Comparison of ENCODE assay signal across 8 cellular contexts in genomic region chr4:183659919-183660318, GRCh38. TPM values are rescaled to one million over a fixed set of nuclear protein-coding genes. Genes with fewer than 3 reads are reported as not detected.
DNase-seq lines count a peak whose midpoint lies in the region; ATAC-seq and TF ChIP-seq lines count a peak whose summit lies in the region.

No MANE protein-coding gene starts in this region.

- no peaks in the 10 kb centered on the region for H3K36me3 ChIP-seq in Loucy (ENCODE audit: insufficient read depth, low read length)

- H3K9me3 Mint-ChIP-seq in CD4-positive, alpha-beta T cell, result no peaks in the 10 kb centered on the region
- no peaks in the 10 kb centered on the region for H3K9me3 Mint-ChIP-seq in natural killer cell

- H3K27ac Mint-ChIP-seq in CD4-positive, alpha-beta T cell, result peak overlapping the region; percentile 93
- peak overlapping the region; percentile 88 to 89 for H3K27ac Mint-ChIP-seq in natural killer cell

- H3F3A ChIP-seq in Loucy (ENCODE audit: low read depth), result no peaks in the 10 kb centered on the region

- POLR2A ChIA-PET in CD4-positive, alpha-beta T cell (lab: Charles Lee), result interaction anchor here (0.6 to 2.1 kb wide), 7 partner anchors 10 to 216 kb away, joined by 3 to 14 read pairs (median 3); partner anchors contain the start of genes CDKN2AIP and ING2

- peaks cover 41% of the 10 kb centered on the region for H3K4me1 ChIP-seq in Loucy (ENCODE audit: insufficient read depth, low read length, poor library complexity, severe bottlenecking)

- no peaks in the 10 kb centered on the region for H3K27me3 Mint-ChIP-seq in CD4-positive, alpha-beta T cell
- no peaks in the 10 kb centered on the region for H3K27me3 Mint-ChIP-seq in natural killer cell (ENCODE audit: low read depth in 2 of 2)

- peak overlapping the region; percentile 96 for H3K4me3 ChIP-seq in Loucy (ENCODE audit: low read length, poor library complexity, severe bottlenecking)
- peak overlapping the region; percentile 78 for H3K4me3 ChIP-seq in coronary artery

- H3K79me2 ChIP-seq in Loucy (ENCODE audit: insufficient read depth, low read length), result peaks cover 66% of the 10 kb centered on the region

- CTCF ChIA-PET in CD4-positive, alpha-beta T cell (lab: Charles Lee), result no interaction called here

- intact Hi-C loops in CD4-positive, alpha-beta T cell (cut with DNase I, micrococcal nuclease), result loop anchor here (1.0 to 10.0 kb wide), 8 partner anchors 154 to 1165 kb away; partner anchors contain the start of genes ACSL1 (in 1 of the 2), CDKN2AIP (in 1 of the 2), DCTD (in 1 of the 2) and ING2 (in 1 of the 2)
- intact Hi-C loops in natural killer cell (cut with micrococcal nuclease) (loop anchor here (1.0 kb wide), 2 partner anchors 154 to 216 kb away; partner anchors contain the start of gene CDKN2AIP), left colon (cut with DNase I, micrococcal nuclease) (no loop called here)

- peak overlapping the region; percentile 96 for H3K4me2 ChIP-seq in Loucy (ENCODE audit: low read depth, low read length, poor library complexity, severe bottlenecking)

- H3K27ac ChIP-seq in CD4-positive, alpha-beta T cell (ENCODE audit: low read depth, low read length), result no peak overlapping the region
- peak overlapping the region; percentile 86 to 96 for H3K27ac ChIP-seq in coronary artery

- no peak for ATAC-seq in CD4-positive, alpha-beta T cell (ENCODE audit: poor library complexity)
- no peak for ATAC-seq in natural killer cell
- no peak for ATAC-seq in GM21529 (IDR thresholded peaks at IDR 0.05; ENCODE audit: unreplicated experiment)
- no peak for ATAC-seq in left colon
- no peak for ATAC-seq in HG03045 (IDR thresholded peaks at IDR 0.05; ENCODE audit: unreplicated experiment)

- H3K4me3 Mint-ChIP-seq in CD4-positive, alpha-beta T cell, result peak overlapping the region; percentile 87
- H3K4me3 Mint-ChIP-seq in natural killer cell, result peak overlapping the region; percentile 87

- peaks cover 10% of the 10 kb centered on the region for H4K20me1 ChIP-seq in Loucy (ENCODE audit: insufficient read depth, low read length, poor library complexity, severe bottlenecking)

- H3K36me3 Mint-ChIP-seq in CD4-positive, alpha-beta T cell (ENCODE audit: low read depth), result peaks cover 30% of the 10 kb centered on the region
- no peaks in the 10 kb centered on the region for H3K36me3 Mint-ChIP-seq in natural killer cell

- DNase-seq in CD4-positive, alpha-beta T cell, result no peak
- DNase-seq in coronary artery (ENCODE audit: low spot score) (no peak), natural killer cell (no peak), left colon (no peak)
- no peak for DNase-seq in NK-92 treated with Interleukin-12 subunit alpha and Interleukin-12 subunit beta, amount 100 ng/mL, for 24 hours (lab: John Stamatoyannopoulos, UW)

- H2AFZ ChIP-seq in Loucy (ENCODE audit: low read length), result peak overlapping the region; percentile 76

- no peaks in the 10 kb centered on the region for H3K9me3 ChIP-seq in CD4-positive, alpha-beta T cell (ENCODE audit: control insufficient read depth, low read length)
- no peaks in the 10 kb centered on the region for H3K9me3 ChIP-seq in Loucy (ENCODE audit: insufficient read depth, low read depth, low read length)

- H3K9ac ChIP-seq in Loucy (ENCODE audit: low read depth, low read length, poor library complexity, severe bottlenecking), result peak overlapping the region; percentile 82

- TF ChIP-seq CTCF in CD4-positive, alpha-beta T cell (IDR thresholded peaks at IDR 0.05), result no peak
- TF ChIP-seq CTCF in Loucy (conservative IDR thresholded peaks at IDR 0.05; ENCODE audit: low read length), result no peak
- TF ChIP-seq CTCF in coronary artery (IDR thresholded peaks at IDR 0.05), result no peak
- TF ChIP-seq CTCF in natural killer cell (IDR thresholded peaks at IDR 0.05), result no peak

- H3K27me3 ChIP-seq in CD4-positive, alpha-beta T cell (ENCODE audit: control insufficient read depth, insufficient read depth, low read length), result no peaks in the 10 kb centered on the region
- H3K27me3 ChIP-seq in Loucy (ENCODE audit: insufficient read depth, low read length, poor library complexity, severe bottlenecking), result no peaks in the 10 kb centered on the region

- H3K9me2 ChIP-seq in Loucy (replicated peaks; ENCODE audit: low read depth, low read length), result no peaks in the 10 kb centered on the region

- H3K4me1 Mint-ChIP-seq in CD4-positive, alpha-beta T cell (ENCODE audit: low read depth), result peaks cover 53% of the 10 kb centered on the region
- peaks cover 34 to 37% of the 10 kb centered on the region in 2 donors for H3K4me1 Mint-ChIP-seq in natural killer cell

RNA-seq across cellular contexts. Expression of gene TRAPPC11, which starts 0.8 kb away (rescaled TPM):
- total RNA-seq in CD4-positive, alpha-beta T cell, result 10 to 100 TPM; 14.7 to 19.2 TPM
- total RNA-seq in natural killer cell (10 to 100 TPM; 33.4 to 41.7 (median 36.8) TPM), left colon (10 to 100 TPM; 29.9 to 32.2 TPM)

RNA-seq across cellular contexts. Expression of gene RWDD4, which starts 0.9 kb away (rescaled TPM):
- 10 to 100 TPM in 1 of 2 experiments, 1 to 10 TPM in 1; 9.9 to 10.5 TPM for total RNA-seq in CD4-positive, alpha-beta T cell
- total RNA-seq in natural killer cell (10 to 100 TPM; 14.3 to 20.7 (median 17.6) TPM), left colon (10 to 100 TPM; 17.3 to 17.6 TPM)

Comparison
In these comparisons a context has a peak if more than half of its experiments do, and no peak if none do; other contexts are left out.
1. intact Hi-C loops: an anchor here in CD4-positive, alpha-beta T cell (1.0 to 10.0 kb wide) and natural killer cell (1.0 kb wide); none called in left colon.